Comparison of ENCODE assay signal across 23 cellular contexts in genomic region chr2:7449287-7449686, GRCh38.
DNase-seq lines count a peak whose midpoint lies in the region; ATAC-seq and TF ChIP-seq lines count a peak whose summit lies in the region.
"Had no signal": no experiment of that assay in that cellular context is flagged by ENCODE, and none has a peak within 500 bp of the region (broad histone marks: within the 10 kb centered on the region; RNA-seq: fewer than 3 reads in every experiment).

No MANE protein-coding gene starts in this region.

- no peak overlapping the region for H3K4me3 Mint-ChIP-seq in activated T-cell treated with anti-CD3 and anti-CD28 coated beads, Interleukin-2, amount 50 U/mL, for 24 hours
- H3K4me3 Mint-ChIP-seq in WTC11 (no peak overlapping the region), mesothelial cell of epicardium (no peak overlapping the region)
- H3K4me3 Mint-ChIP-seq: neural progenitor cell had no signal

- no peak for DNase-seq in activated T-cell treated with anti-CD3 and anti-CD28 coated beads, Interleukin-2, amount 50 U/mL, for 24 hours
- DNase-seq in activated T-cell treated with anti-CD3 and anti-CD28 coated beads, Interleukin-2, amount 50 U/mL, for 48 hours: no peak
- DNase-seq in DND-41 (peak; percentile 46), WTC11 (ENCODE audit: low spot score) (no peak), iPS-NIHi11 (ENCODE audit: low spot score) (peak; percentile 17), mesothelial cell of epicardium (ENCODE audit: low spot score in 2 of 2, unreplicated experiment in 2 of 2) (no peak), Peyer's patch (no peak), NCI-H1694 treated with DMSO at 0.1 percent for 48 hours (lab: John Stamatoyannopoulos, UW) (no peak)
- DNase-seq: activated CD4-positive, alpha-beta T cell treated with anti-CD3 and anti-CD28 coated beads for 1 hour; C1 segment of cervical spinal cord; caudate nucleus; dermis blood vessel endothelial cell; EL; HCEC 1CT; kidney; lower lobe of right lung; mucosa of descending colon; NCI-H187 treated with DMSO at 0.1 percent for 48 hours; SHP77 treated with DMSO at 0.1 percent for 48 hours; sigmoid colon had no signal

- H3K4me1 ChIP-seq in DND-41 (ENCODE audit: insufficient read depth, low read length) (peaks cover 16% of the 10 kb centered on the region), Peyer's patch (no peaks in the 10 kb centered on the region)
- H3K4me1 ChIP-seq: lower lobe of right lung, neural progenitor cell, sigmoid colon, tibial nerve had no signal

- H3K27ac ChIP-seq in DND-41 (ENCODE audit: low read length) (no peak overlapping the region), Peyer's patch (no peak overlapping the region)
- H3K27ac ChIP-seq: KMS-11, lower lobe of right lung, neural progenitor cell, sigmoid colon, tibial nerve had no signal

- no peak overlapping the region for H3K4me2 ChIP-seq in DND-41 (ENCODE audit: insufficient read depth, low read length)
- H3K4me2 ChIP-seq: KMS-11, neural progenitor cell had no signal

- no peak overlapping the region for H3K9ac ChIP-seq in DND-41 (ENCODE audit: low read depth, low read length)
- H3K9ac ChIP-seq: KMS-11, neural progenitor cell had no signal

- peak overlapping the region; percentile 68 for H3K27ac Mint-ChIP-seq in activated T-cell treated with anti-CD3 and anti-CD28 coated beads, Interleukin-2, amount 50 U/mL, for 24 hours
- no peak overlapping the region for H3K27ac Mint-ChIP-seq in WTC11
- H3K27ac Mint-ChIP-seq in mesothelial cell of epicardium: no peak overlapping the region
- H3K27ac Mint-ChIP-seq: neural progenitor cell had no signal

- H3K27me3 ChIP-seq in DND-41 (ENCODE audit: insufficient read depth, low read length, poor library complexity) (no peaks in the 10 kb centered on the region), Peyer's patch (no peaks in the 10 kb centered on the region)
- H3K27me3 ChIP-seq: neural progenitor cell, sigmoid colon, tibial nerve had no signal

- peaks cover 14% of the 10 kb centered on the region for H3K9me3 Mint-ChIP-seq in activated T-cell treated with anti-CD3 and anti-CD28 coated beads, Interleukin-2, amount 50 U/mL, for 24 hours
- H3K9me3 Mint-ChIP-seq in WTC11 (peaks cover 7% of the 10 kb centered on the region; the same call in 1 of the 2 replicates), mesothelial cell of epicardium (no peaks in the 10 kb centered on the region)
- H3K9me3 Mint-ChIP-seq: neural progenitor cell had no signal

- no peaks in the 10 kb centered on the region for H3K27me3 Mint-ChIP-seq in activated T-cell treated with anti-CD3 and anti-CD28 coated beads, Interleukin-2, amount 50 U/mL, for 24 hours
- no peaks in the 10 kb centered on the region for H3K27me3 Mint-ChIP-seq in WTC11 (ENCODE audit: low read depth)
- H3K27me3 Mint-ChIP-seq in mesothelial cell of epicardium (ENCODE audit: low read depth): no peaks in the 10 kb centered on the region

- ATAC-seq in DND-41 (ENCODE audit: insufficient read depth, low read depth) (peak; percentile 83), WTC11 (peak; percentile 77)
- ATAC-seq: lower lobe of right lung, mucosa of descending colon had no signal

- peaks cover 34% of the 10 kb centered on the region for H3K36me3 Mint-ChIP-seq in activated T-cell treated with anti-CD3 and anti-CD28 coated beads, Interleukin-2, amount 50 U/mL, for 24 hours (ENCODE audit: low read depth)
- H3K36me3 Mint-ChIP-seq in WTC11 (no peaks in the 10 kb centered on the region), mesothelial cell of epicardium (no peaks in the 10 kb centered on the region)
- H3K36me3 Mint-ChIP-seq: neural progenitor cell had no signal

- H2AFZ ChIP-seq in DND-41 (ENCODE audit: low read depth, low read length): no peak overlapping the region
- H2AFZ ChIP-seq: neural progenitor cell had no signal

- H3K79me2 ChIP-seq in DND-41 (ENCODE audit: insufficient read depth, low read length): no peaks in the 10 kb centered on the region

- H3K4me3 ChIP-seq in DND-41 (ENCODE audit: low read depth in 1 of 2, low read length in 2 of 2): no peak overlapping the region
- H3K4me3 ChIP-seq in Peyer's patch: no peak overlapping the region
- H3K4me3 ChIP-seq: lower lobe of right lung, mucosa of descending colon, neural progenitor cell, sigmoid colon, tibial nerve had no signal

- no peaks in the 10 kb centered on the region for H4K20me1 ChIP-seq in DND-41 (ENCODE audit: insufficient read depth, low read length)

- H3K36me3 ChIP-seq in DND-41 (ENCODE audit: insufficient read depth, low read length) (no peaks in the 10 kb centered on the region), Peyer's patch (no peaks in the 10 kb centered on the region)
- H3K36me3 ChIP-seq: lower lobe of right lung, neural progenitor cell, sigmoid colon, tibial nerve had no signal

- TF ChIP-seq CTCF in DND-41 (IDR thresholded peaks at IDR 0.05; ENCODE audit: borderline replicate concordance, extremely low read depth, low read length, poor library complexity, severe bottlenecking): no peak
- TF ChIP-seq CTCF in WTC11 (IDR thresholded peaks at IDR 0.05): no peak
- no peak for TF ChIP-seq CTCF in mesothelial cell of epicardium (IDR thresholded peaks at IDR 0.05; ENCODE audit: unreplicated experiment)
- TF ChIP-seq CTCF in Peyer's patch (IDR thresholded peaks at IDR 0.05): no peak

- TF ChIP-seq POLR2A in Peyer's patch (IDR thresholded peaks at IDR 0.05): no peak

- H3K9me3 ChIP-seq in DND-41 (ENCODE audit: insufficient read depth, low read length, severe bottlenecking) (no peaks in the 10 kb centered on the region), Peyer's patch (no peaks in the 10 kb centered on the region)
- H3K9me3 ChIP-seq: lower lobe of right lung, mucosa of descending colon, sigmoid colon, tibial nerve had no signal

- CTCF ChIA-PET in WTC11 (lab: Charles Lee): interaction anchor here (0.8 kb wide), 1 partner anchor 222 kb away, joined by 4 read pairs; no protein-coding TSS in a partner anchor

- peaks cover 80% of the 10 kb centered on the region for H3K4me1 Mint-ChIP-seq in activated T-cell treated with anti-CD3 and anti-CD28 coated beads, Interleukin-2, amount 50 U/mL, for 24 hours (ENCODE audit: low read depth)
- peaks cover 44% of the 10 kb centered on the region for H3K4me1 Mint-ChIP-seq in WTC11
- H3K4me1 Mint-ChIP-seq in mesothelial cell of epicardium: no peaks in the 10 kb centered on the region

- POLR2A ChIA-PET in WTC11 (lab: Charles Lee): no interaction called here

TF ChIP-seq in WTC11, 78 proteins besides CTCF, POLR2A, EP300 and RAD21:
- TF ChIP-seq ZNF423 (CRISPR knock-in tag; IDR thresholded peaks at IDR 0.05) (peak; percentile 50; the same call in 1 of the 2 replicates), AFF4 (CRISPR knock-in tag; IDR thresholded peaks at IDR 0.05; ENCODE audit: borderline replicate concordance) (no peak)

Comparison
In these comparisons a context has a peak if more than half of its experiments do, and no peak if none do; other contexts are left out.
1. DNase-seq: peak in DND-41 (single experiment) and iPS-NIHi11 (single experiment); none in activated T-cell treated with anti-CD3 and anti-CD28 coated beads, Interleukin-2, amount 50 U/mL, for 24 hours (single experiment), activated T-cell treated with anti-CD3 and anti-CD28 coated beads, Interleukin-2, amount 50 U/mL, for 48 hours (0 of 2), WTC11 (single experiment), mesothelial cell of epicardium (0 of 2), Peyer's patch (0 of 3) and NCI-H1694 treated with DMSO at 0.1 percent for 48 hours (single experiment).